1 cellular context compared by ENCODE assay signal in the genomic region with DNA sequence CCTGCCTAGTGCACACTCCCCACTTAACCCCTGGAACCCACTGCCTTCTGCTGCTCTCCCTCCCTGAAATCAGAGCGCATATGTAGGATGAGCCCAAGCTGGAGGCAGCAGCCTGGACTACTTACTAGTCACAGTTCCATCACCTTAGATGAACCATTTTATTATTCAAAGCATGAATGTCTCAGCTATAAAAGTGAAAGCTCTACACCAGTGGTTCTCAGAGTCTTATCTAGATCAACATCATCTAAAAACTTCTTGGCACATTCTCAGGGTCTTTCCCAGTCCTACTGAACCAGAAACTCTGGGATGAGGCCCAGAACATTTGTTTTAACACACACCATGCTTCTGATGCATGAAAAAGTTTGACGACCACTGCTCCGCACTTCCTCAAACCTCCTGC.
TF ChIP-seq lines count a peak whose summit lies in the region.

No MANE protein-coding gene starts in this region.

TF ChIP-seq in IMR-90, 13 proteins besides CTCF, POLR2A, EP300 and RAD21 (continued from another document):
- TF ChIP-seq MXI1 (IDR thresholded peaks at IDR 0.05; ENCODE audit: borderline replicate concordance, low read depth, low read length) (no peak), MAFK (IDR thresholded peaks at IDR 0.05; ENCODE audit: low read depth, low read length) (no peak)
